Comparison of ENCODE assay signal across 1 cellular context in the genomic region with DNA sequence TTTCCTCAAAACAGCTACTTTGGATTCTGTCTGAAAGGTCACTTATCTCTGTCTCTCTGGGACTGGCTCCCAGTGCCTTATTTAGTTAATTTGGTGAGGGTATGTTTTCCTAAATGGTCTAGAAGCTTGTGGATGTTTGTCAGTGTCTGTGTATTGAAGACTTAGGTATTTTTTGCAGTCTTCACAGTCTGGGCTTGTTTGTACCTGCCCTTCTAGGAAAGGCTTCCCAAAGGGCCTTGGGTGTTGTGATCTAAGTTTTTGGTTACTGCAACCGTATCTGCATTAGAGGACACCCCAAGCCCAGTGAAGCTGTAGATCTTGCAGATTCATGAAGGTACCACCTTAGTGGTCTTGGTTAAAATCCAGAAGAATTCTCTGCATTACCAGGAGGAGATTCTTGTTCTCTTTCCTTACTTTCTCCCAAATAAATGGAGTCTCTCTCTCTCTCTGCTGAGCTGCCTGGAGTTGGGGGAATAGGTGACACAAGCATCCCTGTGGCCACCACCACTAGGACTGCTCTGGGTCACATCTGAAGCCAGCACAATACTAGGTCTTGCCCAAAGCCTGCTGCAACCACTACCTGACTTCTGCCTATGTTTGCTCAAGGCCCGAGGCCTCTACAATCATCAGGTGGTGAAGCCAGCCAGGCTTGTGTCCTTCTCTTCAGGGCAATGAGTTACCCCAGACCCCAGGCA.
TF ChIP-seq lines count a peak whose summit lies in the region.

No MANE protein-coding gene starts in this region.

TF ChIP-seq in HepG2, 621 proteins besides CTCF, POLR2A, EP300 and RAD21:
- TF ChIP-seq ZFX (CRISPR knock-in tag; IDR thresholded peaks at IDR 0.05; ENCODE audit: low read depth) (peak; percentile 42), CEBPG (CRISPR knock-in tag; IDR thresholded peaks at IDR 0.05) (no peak)
